In genomic region chr12:108390495-108391203, GRCh38 we compare ENCODE assay signal across 30 cellular contexts. TPM values are rescaled to one million over a fixed set of nuclear protein-coding genes. Genes with fewer than 3 reads are reported as not detected.
A peak's percentile ranks its signal among the peaks of the same experiment; 100 is the strongest.
DNase-seq lines count a peak whose midpoint lies in the region; ATAC-seq and TF ChIP-seq lines count a peak whose summit lies in the region.
"Had no signal": no experiment of that assay in that cellular context is flagged by ENCODE, and none has a peak within 500 bp of the region (broad histone marks: within the 10 kb centered on the region; RNA-seq: fewer than 3 reads in every experiment).

No MANE protein-coding gene starts in this region.

- ATAC-seq in Right ventricle myocardium superior (ENCODE audit: poor library complexity) = peak; percentile 26
- no peak for ATAC-seq in heart left ventricle
- ATAC-seq in WTC11 = peak; percentile 30
- ATAC-seq in PC-3 = no peak
- ATAC-seq in GM18858 (IDR thresholded peaks at IDR 0.05; ENCODE audit: unreplicated experiment) = no peak
- ATAC-seq in HG02759 (IDR thresholded peaks at IDR 0.05; ENCODE audit: unreplicated experiment) = no peak
- ATAC-seq: A549; activated CD4-positive, CD25-positive, alpha-beta regulatory T cell treated with anti-CD3 and anti-CD28 coated beads, Interleukin-2, amount 50 U/mL, for 24 hours; activated CD8-positive, alpha-beta memory T cell treated with anti-CD3 and anti-CD28 coated beads, Interleukin-2, amount 10 ng/mL, durations not matched to agents 7 days and 5 days; activated naive CD8-positive, alpha-beta T cell treated with anti-CD3 and anti-CD28 coated beads, Interleukin-2, amount 50 U/mL, for 24 hours; esophagus mucosa; T-helper 17 cell had no signal

- H4K91ac ChIP-seq in neuronal stem cell (ENCODE audit: low read depth, low read length, poor library complexity) = no peak overlapping the region

- TF ChIP-seq POLR2A in heart left ventricle (IDR thresholded peaks at IDR 0.05) = no peak

- intact Hi-C loops in Right ventricle myocardium superior (cut with DNase I) = no loop called here
- intact Hi-C loops in heart left ventricle (cut with DNase I) = no loop called here
- intact Hi-C loops in PC-3 (cut with micrococcal nuclease) = no loop called here

- H3F3A ChIP-seq in PC-3 (ENCODE audit: low read length, unreplicated experiment) = no peaks in the 10 kb centered on the region

- H4K20me1 ChIP-seq in PC-3 (ENCODE audit: low read length) = no peaks in the 10 kb centered on the region

- no TSS peak for BruUV-seq in PC-3 (replicated peaks; lab: Mats Ljungman, UMichigan)

- H3K79me1 ChIP-seq in neuronal stem cell (ENCODE audit: low read depth, low read length) = no peaks in the 10 kb centered on the region

- H3K36me3 ChIP-seq in heart left ventricle = no peaks in the 10 kb centered on the region
- H3K36me3 ChIP-seq in neuronal stem cell (replicated peaks in 1 of 2; ENCODE audit: control insufficient read depth in 2 of 2, insufficient read depth in 2 of 2, low read length in 2 of 2) = no peaks in the 10 kb centered on the region
- H3K36me3 ChIP-seq in PC-3 (ENCODE audit: low read depth, low read length) = no peaks in the 10 kb centered on the region
- H3K36me3 ChIP-seq: HAP-1, left ventricle myocardium inferior, transverse colon had no signal

- POLR2A ChIA-PET in WTC11 (lab: Charles Lee) (no interaction called here), PC-3 (lab: Charles Lee; ENCODE audit: unreplicated experiment) (no interaction called here)

- H4K8ac ChIP-seq in neuronal stem cell (ENCODE audit: low read depth, low read length) = no peak overlapping the region

- no peak overlapping the region for H2BK15ac ChIP-seq in neuronal stem cell (ENCODE audit: low read length)

- no peaks in the 10 kb centered on the region for H3K79me2 ChIP-seq in PC-3 (ENCODE audit: low read length)

- peaks cover 0 to 9% (median 0%) of the 10 kb centered on the region in 12 donors for H3K4me1 ChIP-seq in heart left ventricle
- H3K4me1 ChIP-seq in neuronal stem cell (ENCODE audit: control insufficient read depth in 2 of 2, insufficient read depth in 1 of 2, low read depth in 1 of 2, low read length in 2 of 2) = peaks cover 2 to 4% of the 10 kb centered on the region in 2 donors
- H3K4me1 ChIP-seq in PC-3 (ENCODE audit: insufficient read depth, low read length) = no peaks in the 10 kb centered on the region
- H3K4me1 ChIP-seq: A549, HAP-1 had no signal

- H3K36me3 Mint-ChIP-seq in WTC11 = no peaks in the 10 kb centered on the region
- H3K36me3 Mint-ChIP-seq: activated CD8-positive, alpha-beta memory T cell treated with anti-CD3 and anti-CD28 coated beads, Interleukin-2, amount 10 ng/mL, durations not matched to agents 7 days and 5 days; IgD-negative memory B cell had no signal

- WGBS in heart left ventricle, 4 donors = 25 to 39% (median 33%) methylated on average over 7 of the region's 7 CpGs
- WGBS in neuronal stem cell (ENCODE audit: extremely low coverage in 2 of 2, insufficient read length in 2 of 2, insufficient replicate concordance in 1 of 2), 2 donors = no CpG with 5 or more reads among the region's 7 CpGs

- H3K4me3 ChIP-seq in heart left ventricle (no peak overlapping the region), neuronal stem cell (ENCODE audit: low read length in 2 of 2) (no peak overlapping the region), PC-3 (ENCODE audit: low read length) (no peak overlapping the region)
- H3K4me3 ChIP-seq: A549, HAP-1, left ventricle myocardium inferior, PC-9, transverse colon had no signal

- no peak overlapping the region for H2BK12ac ChIP-seq in neuronal stem cell (ENCODE audit: low read length)

- no peak overlapping the region for H2BK5ac ChIP-seq in neuronal stem cell (ENCODE audit: low read length)

- CTCF ChIA-PET in WTC11 (lab: Charles Lee) = no interaction called here
- CTCF ChIA-PET in PC-3 (lab: Charles Lee) = no interaction called here

- H3K27ac Mint-ChIP-seq in WTC11 = no peak overlapping the region
- H3K27ac Mint-ChIP-seq: activated CD8-positive, alpha-beta memory T cell treated with anti-CD3 and anti-CD28 coated beads, Interleukin-2, amount 10 ng/mL, durations not matched to agents 7 days and 5 days; activated naive CD8-positive, alpha-beta T cell treated with anti-CD3 and anti-CD28 coated beads, Interleukin-2, amount 50 U/mL, for 24 hours; IgD-negative memory B cell; T-helper 17 cell had no signal

- peaks cover 0 to 16% (median 0%) of the 10 kb centered on the region in 9 donors for H3K27me3 ChIP-seq in heart left ventricle
- no peaks in the 10 kb centered on the region for H3K27me3 ChIP-seq in neuronal stem cell (ENCODE audit: control insufficient read depth in 3 of 3, insufficient read depth in 3 of 3, low read depth in 1 of 3, low read length in 3 of 3)
- H3K27me3 ChIP-seq in PC-3 (ENCODE audit: low read length) = peaks cover 9% of the 10 kb centered on the region; the same call in 1 of the 2 replicates
- H3K27me3 ChIP-seq: transverse colon had no signal

- H3K27me3 Mint-ChIP-seq in WTC11 (ENCODE audit: low read depth) = peaks cover 4% of the 10 kb centered on the region; the same call in 1 of the 2 replicates
- H3K27me3 Mint-ChIP-seq: CD4-positive, CD25-positive, alpha-beta regulatory T cell had no signal

- peaks cover 3% of the 10 kb centered on the region; the same call in 1 of the 2 replicates for H3K9me2 ChIP-seq in PC-3 (replicated peaks; ENCODE audit: low read length)

- TF ChIP-seq CTCF in heart left ventricle (IDR thresholded peaks at IDR 0.05) (no peak), WTC11 (IDR thresholded peaks at IDR 0.05) (no peak), PC-3 (conservative IDR thresholded peaks at IDR 0.05; ENCODE audit: low read depth, low read length) (no peak)

- no peak overlapping the region for H3K4ac ChIP-seq in neuronal stem cell (ENCODE audit: low read length)

- DNase-seq in Right ventricle myocardium superior (no peak), heart left ventricle (no peak), NCI-H2171 (lab: John Stamatoyannopoulos, UW) (peak; percentile 22), WTC11 (ENCODE audit: low spot score) (no peak), neuronal stem cell (ENCODE audit: low spot score) (peak; percentile 48), PC-3 (no peak)
- DNase-seq: activated CD4-positive, alpha-beta T cell treated with anti-CD3 and anti-CD28 coated beads, Interleukin-2, amount 50 U/mL, for 4 hours; activated CD8-positive, alpha-beta memory T cell treated with anti-CD3 and anti-CD28 coated beads, Interleukin-2, amount 10 ng/mL, durations not matched to agents 7 days and 5 days; activated naive CD4-positive, alpha-beta T cell; activated naive CD8-positive, alpha-beta T cell treated with anti-CD3 and anti-CD28 coated beads, Interleukin-2, amount 50 U/mL, for 24 hours; activated T-cell treated with anti-CD3 and anti-CD28 coated beads, Interleukin-2, amount 50 U/mL, for 48 hours; AML-193; CD4-positive, CD25-positive, alpha-beta regulatory T cell; cortex of kidney; left ventricle myocardium inferior; NCI-H1930; PC-9; SHP77; stimulated activated CD4-positive, alpha-beta T cell treated with anti-CD3 and anti-CD28 coated beads, Interleukin-4, amount 100 ng/mL, for 1 hour; T-helper 17 cell; transverse colon had no signal

- no peak overlapping the region for H3K14ac ChIP-seq in neuronal stem cell (ENCODE audit: low read length)

- no peak overlapping the region for H2AK5ac ChIP-seq in neuronal stem cell (ENCODE audit: low read depth, low read length)

- H3K9ac ChIP-seq in neuronal stem cell (ENCODE audit: low read depth, low read length, poor library complexity) (no peak overlapping the region), PC-3 (ENCODE audit: low read length) (no peak overlapping the region)

- no peak overlapping the region for H3K4me3 Mint-ChIP-seq in WTC11
- H3K4me3 Mint-ChIP-seq: activated CD8-positive, alpha-beta memory T cell treated with anti-CD3 and anti-CD28 coated beads, Interleukin-2, amount 10 ng/mL, durations not matched to agents 7 days and 5 days; activated naive CD8-positive, alpha-beta T cell treated with anti-CD3 and anti-CD28 coated beads, Interleukin-2, amount 50 U/mL, for 24 hours; CD4-positive, CD25-positive, alpha-beta regulatory T cell; IgD-negative memory B cell; T-helper 17 cell had no signal

- no peak overlapping the region for H2BK120ac ChIP-seq in neuronal stem cell (ENCODE audit: low read depth, low read length)

- no peak overlapping the region for H3K23ac ChIP-seq in neuronal stem cell (ENCODE audit: low read depth, low read length, poor library complexity)

- H3K9me3 ChIP-seq in heart left ventricle (peaks cover 0 to under 1% (median 0%) of the 10 kb centered on the region in 12 donors), neuronal stem cell (replicated peaks in 1 of 2; ENCODE audit: control insufficient read depth in 2 of 2, insufficient read depth in 1 of 2, low read depth in 1 of 2, low read length in 2 of 2) (no peaks in the 10 kb centered on the region), PC-3 (ENCODE audit: low read length) (no peaks in the 10 kb centered on the region)
- H3K9me3 ChIP-seq: A549, HAP-1, left ventricle myocardium inferior, transverse colon had no signal

- peaks cover 12% of the 10 kb centered on the region for H3K4me1 Mint-ChIP-seq in WTC11
- H3K4me1 Mint-ChIP-seq: activated CD8-positive, alpha-beta memory T cell treated with anti-CD3 and anti-CD28 coated beads, Interleukin-2, amount 10 ng/mL, durations not matched to agents 7 days and 5 days; activated naive CD8-positive, alpha-beta T cell treated with anti-CD3 and anti-CD28 coated beads, Interleukin-2, amount 50 U/mL, for 24 hours; CD4-positive, CD25-positive, alpha-beta regulatory T cell; IgD-negative memory B cell; T-helper 17 cell had no signal

- no peak overlapping the region for H3K4me2 ChIP-seq in neuronal stem cell (ENCODE audit: insufficient read depth, low read length, poor library complexity, severe bottlenecking)
- no peak overlapping the region for H3K4me2 ChIP-seq in PC-3 (ENCODE audit: low read length)
- H3K4me2 ChIP-seq: A549, PC-9 had no signal

- H3K27ac ChIP-seq in heart left ventricle (no peak overlapping the region), neuronal stem cell (replicated peaks; ENCODE audit: low read length) (peak overlapping the region; percentile 62), PC-3 (ENCODE audit: low read length) (no peak overlapping the region)
- H3K27ac ChIP-seq: A549, left ventricle myocardium inferior, PC-9, transverse colon had no signal

- H3K9me3 Mint-ChIP-seq in WTC11 = peaks cover under 1% of the 10 kb centered on the region
- H3K9me3 Mint-ChIP-seq: activated naive CD8-positive, alpha-beta T cell treated with anti-CD3 and anti-CD28 coated beads, Interleukin-2, amount 50 U/mL, for 24 hours; IgD-negative memory B cell had no signal

- no peak overlapping the region for H3K18ac ChIP-seq in neuronal stem cell (ENCODE audit: low read length)

- H2AFZ ChIP-seq in neuronal stem cell (ENCODE audit: low read length) (no peak overlapping the region), PC-3 (ENCODE audit: low read length) (no peak overlapping the region)
- H2AFZ ChIP-seq: PC-9 had no signal

TF ChIP-seq in WTC11, 78 proteins besides CTCF, POLR2A, EP300 and RAD21 (continues in another document):
- TF ChIP-seq TP53 (CRISPR knock-in tag; IDR thresholded peaks at IDR 0.05) (no peak), ZNF423 (CRISPR knock-in tag; IDR thresholded peaks at IDR 0.05) (peak; percentile 55; the same call in 1 of the 2 replicates)

RNA-seq across cellular contexts. Expression of gene CMKLR1, which starts 51.5 kb away (rescaled TPM):
- total RNA-seq in Right ventricle myocardium superior = 7.2 TPM
- 10 to 100 TPM in 2 of 9 donors, 1 to 10 TPM in 7; 5.4 to 47.3 (median 8.2) TPM for total RNA-seq in heart left ventricle
- polyA plus RNA-seq in heart left ventricle = 1 to 10 TPM; 2.0 to 4.1 TPM
- 1.4 to 1.9 TPM (median 1.6 TPM) in 3 replicates for total RNA-seq in WTC11 (2021)
- 0.03 TPM for polyA plus RNA-seq in neuronal stem cell (2013, experiment 1 of 2)
- 0.04 TPM for polyA plus RNA-seq in neuronal stem cell (2013, experiment 2 of 2)
- total RNA-seq in PC-3 (2014; rRNA removed) = not detected in 2 replicates
- total RNA-seq: activated CD8-positive, alpha-beta memory T cell treated with anti-CD3 and anti-CD28 coated beads, Interleukin-2, amount 10 ng/mL, durations not matched to agents 7 days and 5 days; NCI-H460; PC-9 had no signal
- polyA plus RNA-seq: A549, keratinocyte had no signal

Comparison
In these comparisons a context has a peak if more than half of its experiments do, and no peak if none do; other contexts are left out.
1. ATAC-seq: peak in Right ventricle myocardium superior (single experiment) and WTC11 (single experiment); none in heart left ventricle (0 of 4), PC-3 (single experiment), GM18858 (single experiment) and HG02759 (single experiment).
2. DNase-seq: peak in NCI-H2171 (single experiment) and neuronal stem cell (single experiment); none in Right ventricle myocardium superior (single experiment), heart left ventricle (0 of 5), WTC11 (single experiment) and PC-3 (single experiment).